ENCODE assay signal across 1 cellular context in the genomic region with DNA sequence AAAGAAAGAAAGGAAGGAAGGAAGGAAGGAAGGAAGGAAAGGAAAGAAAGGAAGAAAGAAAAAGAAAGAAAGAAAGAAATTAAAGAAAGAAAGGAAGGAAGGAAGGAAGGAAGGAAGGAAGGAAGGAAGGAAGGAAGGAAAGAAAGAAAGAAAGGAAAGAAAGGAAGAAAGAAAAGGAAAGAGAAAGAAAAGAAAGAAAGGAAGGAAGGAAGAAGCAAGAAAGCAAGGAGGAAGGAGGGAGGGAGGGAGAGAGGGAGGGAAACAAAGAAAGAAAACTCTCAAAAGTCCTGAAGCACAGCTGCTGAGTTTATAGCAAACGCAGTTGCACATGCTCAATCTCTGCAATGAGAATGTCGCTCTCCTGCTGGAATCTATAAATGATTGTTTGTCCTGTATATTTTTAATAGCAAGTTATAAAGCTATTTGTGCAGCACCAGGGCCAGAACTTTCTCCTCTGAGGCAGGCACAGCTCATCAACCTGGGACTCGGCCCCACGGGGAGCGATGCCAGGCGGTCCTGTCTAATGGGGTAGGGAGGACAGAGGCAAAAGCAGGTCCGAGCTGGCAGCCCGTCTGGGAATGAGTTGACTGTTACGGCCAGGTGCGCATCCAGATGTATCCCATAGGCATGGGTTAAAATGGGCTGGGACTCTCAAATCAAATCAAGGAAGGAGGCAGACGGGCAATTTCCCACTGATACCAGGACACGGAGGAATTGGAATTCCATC.
A peak's percentile ranks its signal among the peaks of the same experiment; 100 is the strongest.
TF ChIP-seq lines count a peak whose summit lies in the region.

No MANE protein-coding gene starts in this region.

TF ChIP-seq in WTC11, 78 proteins besides CTCF, POLR2A, EP300 and RAD21:
- TF ChIP-seq, protein P1, sequence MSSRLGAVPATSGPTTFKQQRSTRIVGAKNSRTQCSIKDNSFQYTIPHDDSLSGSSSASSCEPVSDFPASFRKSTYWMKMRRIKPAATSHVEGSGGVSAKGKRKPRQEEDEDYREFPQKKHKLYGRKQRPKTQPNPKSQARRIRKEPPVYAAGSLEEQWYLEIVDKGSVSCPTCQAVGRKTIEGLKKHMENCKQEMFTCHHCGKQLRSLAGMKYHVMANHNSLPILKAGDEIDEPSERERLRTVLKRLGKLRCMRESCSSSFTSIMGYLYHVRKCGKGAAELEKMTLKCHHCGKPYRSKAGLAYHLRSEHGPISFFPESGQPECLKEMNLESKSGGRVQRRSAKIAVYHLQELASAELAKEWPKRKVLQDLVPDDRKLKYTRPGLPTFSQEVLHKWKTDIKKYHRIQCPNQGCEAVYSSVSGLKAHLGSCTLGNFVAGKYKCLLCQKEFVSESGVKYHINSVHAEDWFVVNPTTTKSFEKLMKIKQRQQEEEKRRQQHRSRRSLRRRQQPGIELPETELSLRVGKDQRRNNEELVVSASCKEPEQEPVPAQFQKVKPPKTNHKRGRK (CRISPR knock-in tag; IDR thresholded peaks at IDR 0.05; ENCODE audit: borderline replicate concordance) = 0 out of 2 replicates have a peak, but pooled peaks have one; percentile 76
- TF ChIP-seq TEAD1 (CRISPR knock-in tag; IDR thresholded peaks at IDR 0.05) = no peak
